In the genomic region with DNA sequence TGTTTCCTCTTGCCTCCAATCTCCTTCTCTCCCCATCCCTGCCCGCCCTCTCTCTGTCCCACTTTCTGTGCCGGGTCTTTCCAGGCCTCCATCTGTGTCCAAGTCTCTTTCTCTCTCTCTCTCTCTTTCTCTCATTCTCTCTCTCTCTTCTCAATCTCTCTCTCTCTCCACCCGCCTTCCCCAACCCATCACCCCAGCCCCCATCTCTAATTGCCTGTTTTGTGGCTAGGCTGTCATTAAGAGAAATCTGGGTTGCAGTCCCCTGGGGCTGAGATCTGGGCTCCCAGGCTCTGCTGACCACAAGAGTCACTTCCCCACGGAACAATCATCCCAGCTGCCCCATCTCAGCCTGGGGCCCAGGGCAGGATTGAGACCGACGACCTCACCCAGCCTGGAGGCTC, we compare ENCODE assay signal across 12 cellular contexts. TPM values are rescaled to one million over a fixed set of nuclear protein-coding genes. Genes with fewer than 3 reads are reported as not detected.
DNase-seq lines count a peak whose midpoint lies in the region; ATAC-seq and TF ChIP-seq lines count a peak whose summit lies in the region.
"Had no signal": no experiment of that assay in that cellular context is flagged by ENCODE, and none has a peak within 500 bp of the region (broad histone marks: within the 10 kb centered on the region; RNA-seq: fewer than 3 reads in every experiment).

No MANE protein-coding gene starts in this region.

- no peak for TF ChIP-seq CTCF in Peyer's patch (IDR thresholded peaks at IDR 0.05)
- no peak for TF ChIP-seq CTCF in fibroblast of mammary gland (conservative IDR thresholded peaks at IDR 0.05; ENCODE audit: control insufficient read depth, insufficient read depth, low read depth, low read length)
- no peak for TF ChIP-seq CTCF in ovary (IDR thresholded peaks at IDR 0.05)

- H3K4me3 ChIP-seq in Peyer's patch = no peak overlapping the region
- H3K4me3 ChIP-seq in fibroblast of mammary gland (ENCODE audit: control insufficient read depth, low read depth, low read length) = no peak overlapping the region
- H3K4me3 ChIP-seq in ovary = no peak overlapping the region
- H3K4me3 ChIP-seq: SJSA1 had no signal

- H3K36me3 ChIP-seq in Peyer's patch = no peaks in the 10 kb centered on the region
- no peaks in the 10 kb centered on the region for H3K36me3 ChIP-seq in ovary
- H3K36me3 ChIP-seq: SJSA1 had no signal

- DNase-seq in A172 (ENCODE audit: low spot score) (peak; percentile 59), Peyer's patch (no peak), fibroblast of mammary gland (ENCODE audit: low read depth) (peak; percentile 89), ovary (peak in 1 of 5 donors; percentile 13), kidney tubule cell (ENCODE audit: low spot score) (no peak), mesenteric fat pad (ENCODE audit: low spot score) (no peak), NCI-H774 (lab: John Stamatoyannopoulos, UW) (no peak)
- DNase-seq: NCI-H2171 treated with DMSO at 0.1 percent for 48 hours; stimulated activated CD4-positive, alpha-beta T cell treated with anti-CD3 and anti-CD28 coated beads, Interleukin-2, amount 100 ng/mL, for 48 hours had no signal

- TF ChIP-seq POLR2A in Peyer's patch (IDR thresholded peaks at IDR 0.05) = no peak
- TF ChIP-seq POLR2A in ovary (IDR thresholded peaks at IDR 0.05) = no peak

- WGBS in ovary, 3 donors = 24 to 29% (median 27%) methylated on average over 6 of the region's 6 CpGs

- intact Hi-C loops in ovary (cut with DNase I) = loop anchor here in 2 of 4 donors (5.0 to 10.0 kb wide), 2 partner anchors 71 to 73 kb away; a partner anchor contains a TSS

- H3K9me3 ChIP-seq in Peyer's patch = no peaks in the 10 kb centered on the region
- H3K9me3 ChIP-seq in ovary = no peaks in the 10 kb centered on the region
- H3K9me3 ChIP-seq: SJSA1 had no signal

- H3K27ac ChIP-seq in Peyer's patch = peak overlapping the region in 3 of 4 donors; percentile 48 to 77 (median 66)
- H3K27ac ChIP-seq in ovary = peak overlapping the region; percentile 41 to 70
- H3K27ac ChIP-seq: SJSA1 had no signal

- no peak for TF ChIP-seq EP300 in ovary (IDR thresholded peaks at IDR 0.05)

- peaks cover 0 to 40% (median 2%) of the 10 kb centered on the region in 4 donors for H3K4me1 ChIP-seq in Peyer's patch
- peaks cover 13% of the 10 kb centered on the region for H3K4me1 ChIP-seq in ovary (ENCODE audit: insufficient read depth)

- H3K27me3 ChIP-seq in Peyer's patch (no peaks in the 10 kb centered on the region), ovary (no peaks in the 10 kb centered on the region)

- ATAC-seq in GM21360 (IDR thresholded peaks at IDR 0.05; ENCODE audit: unreplicated experiment) = no peak

RNA-seq across cellular contexts. Expression of a gene that starts 2.5 kb away (rescaled TPM):
- 0.02 and 0.22 TPM in 2 replicates for total RNA-seq in A172 (2014; rRNA removed; shearing (Covaris generic))
- total RNA-seq in Peyer's patch = 1 to 10 TPM; 1.2 to 9.1 (median 4.1) TPM
- total RNA-seq in ovary = 1 to 10 TPM; 1.7 to 9.0 (median 4.4) TPM
- 1 to 10 TPM; 1.5 to 6.7 TPM for polyA plus RNA-seq in ovary
- 30.2 TPM for total RNA-seq in mesenteric fat pad
- polyA plus RNA-seq: IgD-negative memory B cell had no signal

RNA-seq across cellular contexts. Expression of a gene that starts 5.5 kb away (rescaled TPM):
- total RNA-seq in A172 (2014; rRNA removed; shearing (Covaris generic)) = not detected in 2 replicates
- total RNA-seq in Peyer's patch = not detected
- total RNA-seq in ovary = not detected
- not detected for polyA plus RNA-seq in ovary
- not detected for total RNA-seq in mesenteric fat pad
- total RNA-seq: SJSA1 had no signal
- polyA plus RNA-seq: IgD-negative memory B cell had no signal

Comparison
In these comparisons a context has a peak if more than half of its experiments do, and no peak if none do; other contexts are left out.
1. DNase-seq: peak in A172 (single experiment) and fibroblast of mammary gland (single experiment); none in Peyer's patch (0 of 3), kidney tubule cell (single experiment), mesenteric fat pad (single experiment) and NCI-H774 (single experiment).